In genomic region chr11:75241036-75241905, GRCh38 we compare ENCODE assay signal across 8 cellular contexts. TPM values are rescaled to one million over a fixed set of nuclear protein-coding genes. Genes with fewer than 3 reads are reported as not detected.
DNase-seq lines count a peak whose midpoint lies in the region; ATAC-seq and TF ChIP-seq lines count a peak whose summit lies in the region.

No MANE protein-coding gene starts in this region.

- intact Hi-C loops in esophagus muscularis mucosa (cut with DNase I): loop anchor here (5.0 kb wide), 1 partner anchor 314 kb away; no protein-coding TSS in a partner anchor

- whole genome bisulfite sequencing in esophagus muscularis mucosa: no CpG with 5 or more reads among the region's 140 CpGs

- ATAC-seq in GM19395 (IDR thresholded peaks at IDR 0.05; ENCODE audit: unreplicated experiment): peak; percentile 87
- peak; percentile 70 for ATAC-seq in HG03558 (IDR thresholded peaks at IDR 0.05; ENCODE audit: extremely low read depth, unreplicated experiment)
- ATAC-seq in naive B cell (ENCODE audit: low read depth in 2 of 2): peak; percentile 89 to 91

- H3K4me2 ChIP-seq in BLaER1 treated with 17β-estradiol and CSF1 and Interleukin-3, amounts not matched to agents 10 nM and 100 nM: peak overlapping the region; percentile 76 to 93 (median 87)

- peaks cover 0 to 9% (median 0%) of the 10 kb centered on the region in 11 experiments; a peak in 5 of 22 replicates for H3K9me3 ChIP-seq in BLaER1 treated with 17β-estradiol and CSF1 and Interleukin-3, amounts not matched to agents 10 nM and 100 nM (replicated peaks in 1 of 11)
- H3K9me3 ChIP-seq in esophagus muscularis mucosa: no peaks in the 10 kb centered on the region

- peak; percentile 91 to 96 (median 95) for TF ChIP-seq CTCF in esophagus muscularis mucosa (IDR thresholded peaks at IDR 0.05)

- H3K27me3 Mint-ChIP-seq in naive B cell: peaks cover 51 to 86% (median 70%) of the 10 kb centered on the region in 3 donors

- no peak for TF ChIP-seq EP300 in esophagus muscularis mucosa (IDR thresholded peaks at IDR 0.05)

- H3K9me3 Mint-ChIP-seq in naive B cell: no peaks in the 10 kb centered on the region

- H3K4me3 ChIP-seq in BLaER1 treated with 17β-estradiol and CSF1 and Interleukin-3, amounts not matched to agents 10 nM and 100 nM: peak overlapping the region; percentile 50 to 68 (median 56)
- peak overlapping the region; percentile 45 to 56 (median 50) for H3K4me3 ChIP-seq in esophagus muscularis mucosa

- DNase-seq in NK-92 (lab: John Stamatoyannopoulos, UW; ENCODE audit: unreplicated experiment) (peak; percentile 46), esophagus muscularis mucosa (ENCODE audit: extremely low spot score) (no peak), naive B cell (peak; percentile 78)
- DNase-seq in activated T-cell treated with anti-CD3 and anti-CD28 coated beads, Interleukin-2, amount 50 U/mL, for 1 hour: peak; percentile 95
- peak; percentile 75 to 78 for DNase-seq in stimulated activated CD8-positive, alpha-beta memory T cell treated with anti-CD3 and anti-CD28 coated beads, Interleukin-7, amount 100 ng/mL, for 1 hour (ENCODE audit: low read depth in 2 of 2)

- H3K36me3 ChIP-seq in BLaER1 treated with 17β-estradiol and CSF1 and Interleukin-3, amounts not matched to agents 10 nM and 100 nM: no peaks in the 10 kb centered on the region
- no peaks in the 10 kb centered on the region for H3K36me3 ChIP-seq in esophagus muscularis mucosa

- no peaks in the 10 kb centered on the region for H3K36me3 Mint-ChIP-seq in naive B cell

- no peak overlapping the region for H3K27ac ChIP-seq in BLaER1 treated with 17β-estradiol and CSF1 and Interleukin-3, amounts not matched to agents 10 nM and 100 nM
- H3K27ac ChIP-seq in esophagus muscularis mucosa (replicated peaks in 1 of 4): no peak overlapping the region

- peaks cover 9 to 13% (median 13%) of the 10 kb centered on the region in 3 donors for H3K4me1 Mint-ChIP-seq in naive B cell

- peaks cover 0 to 48% (median 13%) of the 10 kb centered on the region in 11 experiments; a peak in 12 of 22 replicates for H4K20me1 ChIP-seq in BLaER1 treated with 17β-estradiol and CSF1 and Interleukin-3, amounts not matched to agents 10 nM and 100 nM

- peak overlapping the region in 8 of 11 experiments; percentile 14 to 47 (median 35); a peak in 10 of 22 replicates for H3K9ac ChIP-seq in BLaER1 treated with 17β-estradiol and CSF1 and Interleukin-3, amounts not matched to agents 10 nM and 100 nM

- TF ChIP-seq POLR2A in esophagus muscularis mucosa (IDR thresholded peaks at IDR 0.05; ENCODE audit: low read depth): no peak

- H3K4me3 Mint-ChIP-seq in naive B cell: peak overlapping the region in 7 of 8 donors; percentile 41 to 81 (median 72)

- H3K4me1 ChIP-seq in BLaER1 treated with 17β-estradiol and CSF1 and Interleukin-3, amounts not matched to agents 10 nM and 100 nM: peaks cover 14 to 28% (median 22%) of the 10 kb centered on the region in 10 experiments; a peak in 19 of 20 replicates
- peaks cover 6 to 26% (median 21%) of the 10 kb centered on the region in 4 donors for H3K4me1 ChIP-seq in esophagus muscularis mucosa

- H3K27ac Mint-ChIP-seq in naive B cell: no peak overlapping the region

- H3K27me3 ChIP-seq in BLaER1 treated with 17β-estradiol and CSF1 and Interleukin-3, amounts not matched to agents 10 nM and 100 nM: peaks cover 63 to 86% (median 81%) of the 10 kb centered on the region in 11 experiments
- peaks cover 8 to 85% (median 31%) of the 10 kb centered on the region in 4 donors for H3K27me3 ChIP-seq in esophagus muscularis mucosa

RNA-seq across cellular contexts. Expression of gene TPBGL, which starts 0.7 kb away (rescaled TPM):
- under 1 TPM in 3 of 4 donors, not detected in 1; 0.26 to 0.40 (median 0.33) TPM for total RNA-seq in esophagus muscularis mucosa
- polyA plus RNA-seq in naive B cell (ENCODE audit: low read depth in 6 of 6): not detected
